1 cellular context compared by ENCODE assay signal in the genomic region with DNA sequence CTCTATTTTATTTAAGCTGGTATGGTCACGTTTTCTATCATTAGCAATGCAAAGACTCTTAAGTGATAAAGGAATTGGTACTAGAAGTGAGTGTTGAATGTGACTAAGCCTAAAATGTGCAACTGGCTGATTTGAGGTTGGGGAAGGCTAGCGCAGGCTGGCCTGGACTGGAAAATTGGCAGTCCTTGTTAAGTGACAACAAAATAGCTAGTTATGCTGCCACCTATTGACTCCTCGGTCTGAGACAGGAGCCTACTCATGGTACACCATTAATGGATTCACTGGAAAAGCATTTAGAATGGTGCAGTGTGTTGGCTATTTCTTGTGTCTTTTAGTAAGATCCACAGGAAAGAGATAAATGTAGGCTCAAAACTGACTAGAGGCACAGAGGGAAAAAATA.
TF ChIP-seq lines count a peak whose summit lies in the region.

No MANE protein-coding gene starts in this region.

TF ChIP-seq in HepG2, 621 proteins besides CTCF, POLR2A, EP300 and RAD21 (continued from another document):
- TF ChIP-seq ZNF280D (CRISPR knock-in tag; IDR thresholded peaks at IDR 0.05): no peak
- peak; percentile 59 for TF ChIP-seq STAG1 (CRISPR knock-in tag; IDR thresholded peaks at IDR 0.05)
- TF ChIP-seq ETV6 (CRISPR knock-in tag; conservative IDR thresholded peaks at IDR 0.05): no peak
